ENCODE assay signal across 16 cellular contexts in genomic region chr6:31383149-31383548, GRCh38. TPM values are rescaled to one million over a fixed set of nuclear protein-coding genes. Genes with fewer than 3 reads are reported as not detected.
DNase-seq lines count a peak whose midpoint lies in the region; ATAC-seq and TF ChIP-seq lines count a peak whose summit lies in the region.
"Had no signal": no experiment of that assay in that cellular context is flagged by ENCODE, and none has a peak within 500 bp of the region (broad histone marks: within the 10 kb centered on the region; RNA-seq: fewer than 3 reads in every experiment).

No MANE protein-coding gene starts in this region.

- DNase-seq in A172 (ENCODE audit: low spot score) (peak; percentile 41), Daoy (ENCODE audit: low read depth) (peak; percentile 62), RPMI7951 (ENCODE audit: low read depth) (peak; percentile 32), fibroblast of pulmonary artery (ENCODE audit: low read depth) (peak; percentile 20), cerebellar nuclear complex (lab: John Stamatoyannopoulos, UW) (no peak)
- DNase-seq in activated CD4-positive, CD25-positive, alpha-beta regulatory T cell (lab: John Stamatoyannopoulos, UW): no peak
- DNase-seq: activated naive CD4-positive, alpha-beta T cell treated with anti-CD3 and anti-CD28 coated beads, Interleukin-2, amount 50 U/mL, for 16 hours; COR-L47; NCI-H1092; NCI-H526; T1000 had no signal

- no peak for ATAC-seq in HG03135 (IDR thresholded peaks at IDR 0.05; ENCODE audit: unreplicated experiment)
- ATAC-seq: left lobe of liver, sciatic nerve had no signal

- no peak overlapping the region for H3K4me3 ChIP-seq in fibroblast of pulmonary artery (replicated peaks; ENCODE audit: low read depth, low read length)
- H3K4me3 ChIP-seq: coronary artery, SK-N-MC had no signal

- no peak for TF ChIP-seq CTCF in fibroblast of pulmonary artery (IDR thresholded peaks at IDR 0.05; ENCODE audit: low read length, missing control alignments)

RNA-seq across cellular contexts. Expression of gene MICA, which starts 20.2 kb away (rescaled TPM):
- 60.3 and 67.6 TPM in 2 replicates for total RNA-seq in A172 (2014; rRNA removed; shearing (Covaris generic))
- total RNA-seq in Daoy (2014; rRNA removed; shearing (Covaris generic)): 34.9 and 44.1 TPM in 2 replicates
- total RNA-seq in RPMI7951 (2014; rRNA removed; shearing (Covaris generic)): 42.3 and 42.9 TPM in 2 replicates

RNA-seq across cellular contexts. Expression of gene HLA-B, which starts 26.2 kb away (rescaled TPM):
- 284 and 365 TPM in 2 replicates for total RNA-seq in A172 (2014; rRNA removed; shearing (Covaris generic))
- 415 and 797 TPM in 2 replicates for total RNA-seq in Daoy (2014; rRNA removed; shearing (Covaris generic))
- 1,333 and 1,408 TPM in 2 replicates for total RNA-seq in RPMI7951 (2014; rRNA removed; shearing (Covaris generic))

Comparison
In these comparisons a context has a peak if more than half of its experiments do, and no peak if none do; other contexts are left out.
1. DNase-seq: peak in A172 (single experiment), Daoy (single experiment), RPMI7951 (single experiment) and fibroblast of pulmonary artery (single experiment); none in activated CD4-positive, CD25-positive, alpha-beta regulatory T cell (0 of 4) and cerebellar nuclear complex (0 of 2).